In genomic region chr13:31846182-31846938, GRCh38 we compare ENCODE assay signal across 8 cellular contexts.
A peak's percentile ranks its signal among the peaks of the same experiment; 100 is the strongest.
DNase-seq lines count a peak whose midpoint lies in the region.

No MANE protein-coding gene starts in this region.

- DNase-seq in EL (peak; percentile 91), H7 (peak; percentile 96), LoVo (ENCODE audit: low spot score) (peak; percentile 89), SHP77 treated with DMSO at 0.1 percent for 48 hours (lab: John Stamatoyannopoulos, UW) (peak; percentile 59), glomerular visceral epithelial cell (ENCODE audit: extremely low spot score) (peak; percentile 89), nucleus accumbens (lab: John Stamatoyannopoulos, UW) (peak in 55 of 56 donors; percentile 13 to 91 (median 72)), substantia nigra (lab: John Stamatoyannopoulos, UW) (peak; percentile 5 to 93 (median 63))
- peak; percentile 47 for DNase-seq in activated naive CD4-positive, alpha-beta T cell treated with anti-CD3 and anti-CD28 coated beads for 36 hours

- intact Hi-C loops in activated naive CD4-positive, alpha-beta T cell treated with anti-CD3 and anti-CD28 coated beads for 36 hours (cut with micrococcal nuclease), result no loop called here

- H3K4me3 Mint-ChIP-seq in activated naive CD4-positive, alpha-beta T cell treated with anti-CD3 and anti-CD28 coated beads for 36 hours, result peak overlapping the region; percentile 64

- no peaks in the 10 kb centered on the region for H3K36me3 Mint-ChIP-seq in activated naive CD4-positive, alpha-beta T cell treated with anti-CD3 and anti-CD28 coated beads for 36 hours (ENCODE audit: low read depth)

- H3K27ac Mint-ChIP-seq in activated naive CD4-positive, alpha-beta T cell treated with anti-CD3 and anti-CD28 coated beads for 36 hours, result no peak overlapping the region

- H3K4me1 Mint-ChIP-seq in activated naive CD4-positive, alpha-beta T cell treated with anti-CD3 and anti-CD28 coated beads for 36 hours (ENCODE audit: low read depth), result peaks cover 2% of the 10 kb centered on the region

- peak overlapping the region; percentile 69 for H3K4me3 ChIP-seq in H7 (ENCODE audit: insufficient read depth, low read depth, low read length)

- no peak overlapping the region for H3K27ac ChIP-seq in substantia nigra (ENCODE audit: low read depth, low read length, poor library complexity, severe bottlenecking)

- peaks cover 49% of the 10 kb centered on the region for H3K27me3 Mint-ChIP-seq in activated naive CD4-positive, alpha-beta T cell treated with anti-CD3 and anti-CD28 coated beads for 36 hours (ENCODE audit: low read depth)

- H3K36me3 ChIP-seq in H7 (replicated peaks; ENCODE audit: control insufficient read depth, insufficient read depth, low read length), result no peaks in the 10 kb centered on the region

- H3K9me3 Mint-ChIP-seq in activated naive CD4-positive, alpha-beta T cell treated with anti-CD3 and anti-CD28 coated beads for 36 hours, result no peaks in the 10 kb centered on the region

- H3K27me3 ChIP-seq in H7 (ENCODE audit: control insufficient read depth, insufficient read depth, low read length), result peaks cover 27% of the 10 kb centered on the region

- CTCF ChIA-PET in activated naive CD4-positive, alpha-beta T cell treated with anti-CD3 and anti-CD28 coated beads for 36 hours (lab: Charles Lee), result interaction anchor here (0.6 kb wide), 1 partner anchor 59 kb away, joined by 4 read pairs; no protein-coding TSS in a partner anchor
